ENCODE assay signal across 8 cellular contexts in the genomic region with DNA sequence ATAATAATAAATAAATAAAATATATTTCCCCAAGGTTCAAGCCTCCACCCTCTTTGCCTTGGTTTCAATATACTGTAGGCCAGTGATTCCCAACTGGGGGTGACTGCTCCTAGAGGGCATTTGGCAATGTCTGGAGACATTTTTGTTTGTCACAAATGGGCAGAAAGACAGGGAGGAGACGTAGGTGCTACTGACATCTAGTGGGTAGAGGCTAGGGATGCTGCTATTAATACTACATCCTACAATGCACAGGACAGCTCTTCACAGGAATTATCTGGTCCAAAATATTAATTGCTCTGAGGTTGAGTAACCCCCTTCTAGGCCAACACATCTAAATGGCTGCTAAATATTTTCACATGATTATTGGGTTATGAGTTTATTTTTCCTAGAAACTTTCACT. TPM values are rescaled to one million over a fixed set of nuclear protein-coding genes. Genes with fewer than 3 reads are reported as not detected.
DNase-seq lines count a peak whose midpoint lies in the region; ATAC-seq and TF ChIP-seq lines count a peak whose summit lies in the region.

No MANE protein-coding gene starts in this region.

- H3K27ac ChIP-seq in WERI-Rb-1 (no peak overlapping the region), mesendoderm (ENCODE audit: low read depth, low read length) (no peak overlapping the region)

- no peak overlapping the region for H2BK120ac ChIP-seq in mesendoderm (ENCODE audit: low read depth, low read length)

- no CpG with 5 or more reads among the region's 1 CpG for WGBS in mesendoderm (ENCODE audit: extremely low coverage, insufficient coverage, low lambda C conversion rate)

- H3K27ac Mint-ChIP-seq in activated T-helper 17 cell treated with anti-CD3 and anti-CD28 coated beads, Interleukin-2, amount 50 U/mL, for 72 hours = no peak overlapping the region
- H3K27ac Mint-ChIP-seq in activated naive CD4-positive, alpha-beta T cell treated with anti-CD3 and anti-CD28 coated beads, Interleukin-2, amount 50 U/mL, for 72 hours = no peak overlapping the region

- no peaks in the 10 kb centered on the region for H3K4me1 ChIP-seq in mesendoderm (ENCODE audit: control insufficient read depth, low read depth, low read length)

- no peak for ATAC-seq in activated T-helper 17 cell treated with anti-CD3 and anti-CD28 coated beads, Interleukin-2, amount 50 U/mL, for 72 hours (replicated peaks)
- no peak for ATAC-seq in activated naive CD4-positive, alpha-beta T cell treated with anti-CD3 and anti-CD28 coated beads, Interleukin-2, amount 50 U/mL, for 72 hours

- H4K8ac ChIP-seq in mesendoderm (ENCODE audit: low read depth, low read length) = no peak overlapping the region

- DNase-seq in NCI-H526 (lab: John Stamatoyannopoulos, UW) (peak; percentile 36 to 57), NCI-H526 treated with DMSO at 0.1 percent for 48 hours (lab: John Stamatoyannopoulos, UW) (no peak), NCI-H1436 (lab: John Stamatoyannopoulos, UW) (peak; percentile 33), WERI-Rb-1 (peak; percentile 36), mesendoderm (peak; percentile 74), GM19238 (ENCODE audit: insufficient read length, low spot score) (no peak)
- DNase-seq in activated naive CD4-positive, alpha-beta T cell treated with anti-CD3 and anti-CD28 coated beads, Interleukin-2, amount 50 U/mL, for 72 hours (ENCODE audit: low spot score in 2 of 2) = no peak

- H3K36me3 Mint-ChIP-seq in activated T-helper 17 cell treated with anti-CD3 and anti-CD28 coated beads, Interleukin-2, amount 50 U/mL, for 72 hours (ENCODE audit: low read depth) = peaks cover 8% of the 10 kb centered on the region
- peaks cover 5% of the 10 kb centered on the region in 2 donors for H3K36me3 Mint-ChIP-seq in activated naive CD4-positive, alpha-beta T cell treated with anti-CD3 and anti-CD28 coated beads, Interleukin-2, amount 50 U/mL, for 72 hours

- no peak overlapping the region for H4K5ac ChIP-seq in mesendoderm (ENCODE audit: low read length)

- H2BK15ac ChIP-seq in mesendoderm (replicated peaks; ENCODE audit: low read depth) = no peak overlapping the region

- H3K4me3 Mint-ChIP-seq in activated T-helper 17 cell treated with anti-CD3 and anti-CD28 coated beads, Interleukin-2, amount 50 U/mL, for 72 hours = no peak overlapping the region

- no peak overlapping the region for H2BK5ac ChIP-seq in mesendoderm (ENCODE audit: low read length)

- TF ChIP-seq CTCF in WERI-Rb-1 (IDR thresholded peaks at IDR 0.05; ENCODE audit: low read depth, low read length) = peak; percentile 75

- no peak overlapping the region for H3K4ac ChIP-seq in mesendoderm (ENCODE audit: low read depth, low read length)

- H3K36me3 ChIP-seq in WERI-Rb-1 (no peaks in the 10 kb centered on the region), mesendoderm (ENCODE audit: control insufficient read depth, insufficient read depth, low read length) (no peaks in the 10 kb centered on the region)

- no peaks in the 10 kb centered on the region for H3K9me3 ChIP-seq in WERI-Rb-1 (ENCODE audit: severe bottlenecking)

- H3K18ac ChIP-seq in mesendoderm (ENCODE audit: low read length) = no peak overlapping the region

- H3K4me1 Mint-ChIP-seq in activated T-helper 17 cell treated with anti-CD3 and anti-CD28 coated beads, Interleukin-2, amount 50 U/mL, for 72 hours = no peaks in the 10 kb centered on the region

- no peaks in the 10 kb centered on the region for H3K27me3 ChIP-seq in WERI-Rb-1 (ENCODE audit: insufficient read depth, low read depth, severe bottlenecking)
- H3K27me3 ChIP-seq in mesendoderm (ENCODE audit: insufficient read depth, low read length, poor library complexity) = no peaks in the 10 kb centered on the region

- no peaks in the 10 kb centered on the region for H3K9me3 Mint-ChIP-seq in activated T-helper 17 cell treated with anti-CD3 and anti-CD28 coated beads, Interleukin-2, amount 50 U/mL, for 72 hours
- H3K9me3 Mint-ChIP-seq in activated naive CD4-positive, alpha-beta T cell treated with anti-CD3 and anti-CD28 coated beads, Interleukin-2, amount 50 U/mL, for 72 hours = no peaks in the 10 kb centered on the region

- H3K23ac ChIP-seq in mesendoderm (ENCODE audit: low read length) = no peak overlapping the region

- H2AK5ac ChIP-seq in mesendoderm (ENCODE audit: low read length) = no peak overlapping the region

- H3K79me1 ChIP-seq in mesendoderm (ENCODE audit: low read length) = no peaks in the 10 kb centered on the region

- no peak overlapping the region for H3K56ac ChIP-seq in mesendoderm (ENCODE audit: low read length)

- H3K79me2 ChIP-seq in mesendoderm (ENCODE audit: control insufficient read depth, insufficient read depth, low read length) = no peaks in the 10 kb centered on the region

- no peak overlapping the region for H3K9ac ChIP-seq in mesendoderm (ENCODE audit: low read length)

- H3K27me3 Mint-ChIP-seq in activated T-helper 17 cell treated with anti-CD3 and anti-CD28 coated beads, Interleukin-2, amount 50 U/mL, for 72 hours = no peaks in the 10 kb centered on the region

- H3K4me2 ChIP-seq in mesendoderm (ENCODE audit: low read length) = no peak overlapping the region

- H3K4me3 ChIP-seq in WERI-Rb-1 (ENCODE audit: low read depth, low read length) = no peak overlapping the region
- no peak overlapping the region for H3K4me3 ChIP-seq in mesendoderm (ENCODE audit: low read length)

RNA-seq across cellular contexts. Expression of a gene that starts 12.8 kb away (rescaled TPM):
- 11.4 TPM for polyA plus RNA-seq in mesendoderm (2013, experiment 1 of 2)
- polyA plus RNA-seq in mesendoderm (2013, experiment 2 of 2) = 10.6 TPM
- 10 to 100 TPM; 76.6 to 97.5 TPM for total RNA-seq in activated T-helper 17 cell treated with anti-CD3 and anti-CD28 coated beads, Interleukin-2, amount 50 U/mL, for 72 hours
- 100 to 1,000 TPM; 103 to 111 TPM for total RNA-seq in activated naive CD4-positive, alpha-beta T cell treated with anti-CD3 and anti-CD28 coated beads, Interleukin-2, amount 50 U/mL, for 72 hours

RNA-seq across cellular contexts. Expression of a gene that starts 20.3 kb away (rescaled TPM):
- polyA plus RNA-seq in mesendoderm (2013, experiment 1 of 2) = 8.8 TPM
- polyA plus RNA-seq in mesendoderm (2013, experiment 2 of 2) = 8.3 TPM
- total RNA-seq in activated T-helper 17 cell treated with anti-CD3 and anti-CD28 coated beads, Interleukin-2, amount 50 U/mL, for 72 hours = 100 to 1,000 TPM in 1 of 2 donors, 10 to 100 TPM in 1; 92.6 to 140 TPM
- 100 to 1,000 TPM; 104 to 117 TPM for total RNA-seq in activated naive CD4-positive, alpha-beta T cell treated with anti-CD3 and anti-CD28 coated beads, Interleukin-2, amount 50 U/mL, for 72 hours

RNA-seq across cellular contexts. Expression of a gene that starts 27.8 kb away (rescaled TPM):
- polyA plus RNA-seq in mesendoderm (2013, experiment 1 of 2) = 14.7 TPM
- polyA plus RNA-seq in mesendoderm (2013, experiment 2 of 2) = 14.9 TPM
- 10 to 100 TPM in 1 of 2 donors, 1 to 10 TPM in 1; 5.9 to 12.1 TPM for total RNA-seq in activated T-helper 17 cell treated with anti-CD3 and anti-CD28 coated beads, Interleukin-2, amount 50 U/mL, for 72 hours
- 10 to 100 TPM; 11.6 to 13.7 TPM for total RNA-seq in activated naive CD4-positive, alpha-beta T cell treated with anti-CD3 and anti-CD28 coated beads, Interleukin-2, amount 50 U/mL, for 72 hours

RNA-seq across cellular contexts. Expression of a gene that starts 52.5 kb away (rescaled TPM):
- polyA plus RNA-seq in mesendoderm (2013, experiment 1 of 2) = 3.8 TPM
- polyA plus RNA-seq in mesendoderm (2013, experiment 2 of 2) = 3.4 TPM
- total RNA-seq in activated T-helper 17 cell treated with anti-CD3 and anti-CD28 coated beads, Interleukin-2, amount 50 U/mL, for 72 hours = 10 to 100 TPM; 10.5 to 15.5 TPM
- total RNA-seq in activated naive CD4-positive, alpha-beta T cell treated with anti-CD3 and anti-CD28 coated beads, Interleukin-2, amount 50 U/mL, for 72 hours = 10 to 100 TPM; 10.8 to 22.1 TPM

Comparison
In these comparisons a context has a peak if more than half of its experiments do, and no peak if none do; other contexts are left out.
1. DNase-seq: peak in NCI-H526 (2 of 2), NCI-H1436 (single experiment), WERI-Rb-1 (single experiment) and mesendoderm (single experiment); none in NCI-H526 treated with DMSO at 0.1 percent for 48 hours (single experiment), GM19238 (single experiment) and activated naive CD4-positive, alpha-beta T cell treated with anti-CD3 and anti-CD28 coated beads, Interleukin-2, amount 50 U/mL, for 72 hours (0 of 2).